Comparison of ENCODE assay signal across 1 cellular context in the genomic region with DNA sequence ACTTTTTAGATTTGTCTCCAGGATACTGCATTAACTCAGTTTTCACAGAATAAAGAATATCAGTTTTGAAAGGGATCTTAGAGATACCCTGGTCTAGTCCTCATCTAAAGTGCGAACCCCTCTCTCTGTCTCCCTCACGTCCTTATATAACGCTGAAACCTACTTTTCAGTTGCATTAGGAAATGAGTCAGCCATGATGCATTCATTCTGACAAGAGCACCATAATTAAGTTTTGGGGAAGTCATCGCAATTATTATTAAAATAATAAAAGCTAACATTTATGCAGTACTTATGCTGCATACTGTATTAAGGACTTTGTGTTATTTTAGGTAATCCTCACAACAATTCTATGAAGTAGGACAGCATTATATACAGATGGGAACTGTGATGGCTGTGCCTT.
TF ChIP-seq lines count a peak whose summit lies in the region.

No MANE protein-coding gene starts in this region.

TF ChIP-seq in endothelial cell of umbilical vein, 7 proteins besides CTCF, POLR2A, EP300 and RAD21 (continued from another document):
- TF ChIP-seq JUN (IDR thresholded peaks at IDR 0.05; ENCODE audit: borderline replicate concordance, insufficient read depth, insufficient read length, low read depth) = peak; percentile 79
TF ChIP-seq in endothelial cell of umbilical vein: peak in this region for 2.
